In the genomic region with DNA sequence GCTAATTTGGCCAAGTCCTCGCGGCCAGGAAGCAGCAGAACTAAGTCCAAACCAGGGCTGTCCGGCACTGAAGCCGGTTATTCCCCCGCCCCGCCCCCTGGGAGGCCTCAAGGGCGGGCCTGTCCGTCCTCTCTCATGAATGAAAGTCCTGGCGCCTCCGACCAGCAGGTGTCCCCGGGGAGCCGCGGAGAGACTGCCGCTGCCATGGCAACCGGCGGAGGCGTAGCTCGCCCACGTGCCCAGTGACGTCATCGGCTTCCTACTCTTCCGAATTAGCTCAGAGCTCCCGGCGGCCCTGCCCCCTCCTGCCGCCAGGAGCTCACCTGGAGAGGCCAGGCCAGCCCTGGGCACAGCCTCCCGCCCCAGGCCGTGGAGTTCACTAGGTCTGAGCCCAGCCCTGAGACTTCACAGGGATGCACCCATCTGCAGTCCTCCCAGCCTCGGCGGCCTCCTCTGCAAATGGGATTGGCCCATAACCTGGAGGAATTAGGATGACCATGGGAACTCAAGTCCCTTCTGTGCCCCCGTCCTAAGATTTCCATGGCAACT, we compare ENCODE assay signal across 1 cellular context.
TF ChIP-seq lines count a peak whose summit lies in the region.

No MANE protein-coding gene starts in this region.

TF ChIP-seq in HepG2, 621 proteins besides CTCF, POLR2A, EP300 and RAD21 (continued from another document and continues in another):
- TF ChIP-seq, protein P1, sequence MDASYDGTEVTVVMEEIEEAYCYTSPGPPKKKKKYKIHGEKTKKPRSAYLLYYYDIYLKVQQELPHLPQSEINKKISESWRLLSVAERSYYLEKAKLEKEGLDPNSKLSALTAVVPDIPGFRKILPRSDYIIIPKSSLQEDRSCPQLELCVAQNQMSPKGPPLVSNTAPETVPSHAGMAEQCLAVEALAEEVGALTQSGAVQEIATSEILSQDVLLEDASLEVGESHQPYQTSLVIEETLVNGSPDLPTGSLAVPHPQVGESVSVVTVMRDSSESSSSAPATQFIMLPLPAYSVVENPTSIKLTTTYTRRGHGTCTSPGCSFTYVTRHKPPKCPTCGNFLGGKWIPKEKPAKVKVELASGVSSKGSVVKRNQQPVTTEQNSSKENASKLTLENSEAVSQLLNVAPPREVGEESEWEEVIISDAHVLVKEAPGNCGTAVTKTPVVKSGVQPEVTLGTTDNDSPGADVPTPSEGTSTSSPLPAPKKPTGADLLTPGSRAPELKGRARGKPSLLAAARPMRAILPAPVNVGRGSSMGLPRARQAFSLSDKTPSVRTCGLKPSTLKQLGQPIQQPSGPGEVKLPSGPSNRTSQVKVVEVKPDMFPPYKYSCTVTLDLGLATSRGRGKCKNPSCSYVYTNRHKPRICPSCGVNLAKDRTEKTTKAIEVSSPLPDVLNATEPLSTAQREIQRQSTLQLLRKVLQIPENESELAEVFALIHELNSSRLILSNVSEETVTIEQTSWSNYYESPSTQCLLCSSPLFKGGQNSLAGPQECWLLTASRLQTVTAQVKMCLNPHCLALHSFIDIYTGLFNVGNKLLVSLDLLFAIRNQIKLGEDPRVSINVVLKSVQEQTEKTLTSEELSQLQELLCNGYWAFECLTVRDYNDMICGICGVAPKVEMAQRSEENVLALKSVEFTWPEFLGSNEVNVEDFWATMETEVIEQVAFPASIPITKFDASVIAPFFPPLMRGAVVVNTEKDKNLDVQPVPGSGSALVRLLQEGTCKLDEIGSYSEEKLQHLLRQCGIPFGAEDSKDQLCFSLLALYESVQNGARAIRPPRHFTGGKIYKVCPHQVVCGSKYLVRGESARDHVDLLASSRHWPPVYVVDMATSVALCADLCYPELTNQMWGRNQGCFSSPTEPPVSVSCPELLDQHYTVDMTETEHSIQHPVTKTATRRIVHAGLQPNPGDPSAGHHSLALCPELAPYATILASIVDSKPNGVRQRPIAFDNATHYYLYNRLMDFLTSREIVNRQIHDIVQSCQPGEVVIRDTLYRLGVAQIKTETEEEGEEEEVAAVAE (CRISPR knock-in tag; IDR thresholded peaks at IDR 0.05; ENCODE audit: borderline replicate concordance), result no peak; the same call in 1 of the 2 replicates
- TF ChIP-seq, protein P2, sequence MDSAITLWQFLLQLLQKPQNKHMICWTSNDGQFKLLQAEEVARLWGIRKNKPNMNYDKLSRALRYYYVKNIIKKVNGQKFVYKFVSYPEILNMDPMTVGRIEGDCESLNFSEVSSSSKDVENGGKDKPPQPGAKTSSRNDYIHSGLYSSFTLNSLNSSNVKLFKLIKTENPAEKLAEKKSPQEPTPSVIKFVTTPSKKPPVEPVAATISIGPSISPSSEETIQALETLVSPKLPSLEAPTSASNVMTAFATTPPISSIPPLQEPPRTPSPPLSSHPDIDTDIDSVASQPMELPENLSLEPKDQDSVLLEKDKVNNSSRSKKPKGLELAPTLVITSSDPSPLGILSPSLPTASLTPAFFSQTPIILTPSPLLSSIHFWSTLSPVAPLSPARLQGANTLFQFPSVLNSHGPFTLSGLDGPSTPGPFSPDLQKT (CRISPR knock-in tag; IDR thresholded peaks at IDR 0.05; ENCODE audit: borderline replicate concordance), result no peak
- TF ChIP-seq JUN (CRISPR knock-in tag; IDR thresholded peaks at IDR 0.05), result peak; percentile 95
- TF ChIP-seq ZNF572 (CRISPR knock-in tag; IDR thresholded peaks at IDR 0.05), result no peak
- no peak for TF ChIP-seq ZIK1 (CRISPR knock-in tag; IDR thresholded peaks at IDR 0.05; ENCODE audit: borderline replicate concordance, low read depth)
- TF ChIP-seq HDAC1 (CRISPR knock-in tag; IDR thresholded peaks at IDR 0.05), result peak; percentile 85
- TF ChIP-seq ZNF775 (CRISPR knock-in tag; IDR thresholded peaks at IDR 0.05; ENCODE audit: borderline replicate concordance), result no peak
- TF ChIP-seq, protein P3, sequence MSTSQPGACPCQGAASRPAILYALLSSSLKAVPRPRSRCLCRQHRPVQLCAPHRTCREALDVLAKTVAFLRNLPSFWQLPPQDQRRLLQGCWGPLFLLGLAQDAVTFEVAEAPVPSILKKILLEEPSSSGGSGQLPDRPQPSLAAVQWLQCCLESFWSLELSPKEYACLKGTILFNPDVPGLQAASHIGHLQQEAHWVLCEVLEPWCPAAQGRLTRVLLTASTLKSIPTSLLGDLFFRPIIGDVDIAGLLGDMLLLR (CRISPR knock-in tag; IDR thresholded peaks at IDR 0.05), result no peak
- peak; percentile 71 for TF ChIP-seq HNRNPLL (IDR thresholded peaks at IDR 0.05; ENCODE audit: low read depth, low read length, poor library complexity, severe bottlenecking)
- TF ChIP-seq PITX1 (CRISPR knock-in tag; IDR thresholded peaks at IDR 0.05), result peak; percentile 86
- TF ChIP-seq, protein P4, sequence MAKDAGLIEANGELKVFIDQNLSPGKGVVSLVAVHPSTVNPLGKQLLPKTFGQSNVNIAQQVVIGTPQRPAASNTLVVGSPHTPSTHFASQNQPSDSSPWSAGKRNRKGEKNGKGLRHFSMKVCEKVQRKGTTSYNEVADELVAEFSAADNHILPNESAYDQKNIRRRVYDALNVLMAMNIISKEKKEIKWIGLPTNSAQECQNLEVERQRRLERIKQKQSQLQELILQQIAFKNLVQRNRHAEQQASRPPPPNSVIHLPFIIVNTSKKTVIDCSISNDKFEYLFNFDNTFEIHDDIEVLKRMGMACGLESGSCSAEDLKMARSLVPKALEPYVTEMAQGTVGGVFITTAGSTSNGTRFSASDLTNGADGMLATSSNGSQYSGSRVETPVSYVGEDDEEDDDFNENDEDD (CRISPR knock-in tag; IDR thresholded peaks at IDR 0.05; ENCODE audit: borderline replicate concordance), result peak; percentile 54; the same call in 1 of the 2 replicates
- peak; percentile 94 for TF ChIP-seq ZNF605 (CRISPR knock-in tag; IDR thresholded peaks at IDR 0.05)
- TF ChIP-seq ZNF850 (CRISPR knock-in tag; conservative IDR thresholded peaks at IDR 0.05), result no peak
- 0 out of 2 replicates have a peak, but pooled peaks have one; percentile 15 for TF ChIP-seq ZFP1 (CRISPR knock-in tag; IDR thresholded peaks at IDR 0.05)
- TF ChIP-seq, protein P5, sequence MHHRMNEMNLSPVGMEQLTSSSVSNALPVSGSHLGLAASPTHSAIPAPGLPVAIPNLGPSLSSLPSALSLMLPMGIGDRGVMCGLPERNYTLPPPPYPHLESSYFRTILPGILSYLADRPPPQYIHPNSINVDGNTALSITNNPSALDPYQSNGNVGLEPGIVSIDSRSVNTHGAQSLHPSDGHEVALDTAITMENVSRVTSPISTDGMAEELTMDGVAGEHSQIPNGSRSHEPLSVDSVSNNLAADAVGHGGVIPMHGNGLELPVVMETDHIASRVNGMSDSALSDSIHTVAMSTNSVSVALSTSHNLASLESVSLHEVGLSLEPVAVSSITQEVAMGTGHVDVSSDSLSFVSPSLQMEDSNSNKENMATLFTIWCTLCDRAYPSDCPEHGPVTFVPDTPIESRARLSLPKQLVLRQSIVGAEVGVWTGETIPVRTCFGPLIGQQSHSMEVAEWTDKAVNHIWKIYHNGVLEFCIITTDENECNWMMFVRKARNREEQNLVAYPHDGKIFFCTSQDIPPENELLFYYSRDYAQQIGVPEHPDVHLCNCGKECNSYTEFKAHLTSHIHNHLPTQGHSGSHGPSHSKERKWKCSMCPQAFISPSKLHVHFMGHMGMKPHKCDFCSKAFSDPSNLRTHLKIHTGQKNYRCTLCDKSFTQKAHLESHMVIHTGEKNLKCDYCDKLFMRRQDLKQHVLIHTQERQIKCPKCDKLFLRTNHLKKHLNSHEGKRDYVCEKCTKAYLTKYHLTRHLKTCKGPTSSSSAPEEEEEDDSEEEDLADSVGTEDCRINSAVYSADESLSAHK (CRISPR knock-in tag; IDR thresholded peaks at IDR 0.05; ENCODE audit: borderline replicate concordance), result no peak
- TF ChIP-seq, protein P6, sequence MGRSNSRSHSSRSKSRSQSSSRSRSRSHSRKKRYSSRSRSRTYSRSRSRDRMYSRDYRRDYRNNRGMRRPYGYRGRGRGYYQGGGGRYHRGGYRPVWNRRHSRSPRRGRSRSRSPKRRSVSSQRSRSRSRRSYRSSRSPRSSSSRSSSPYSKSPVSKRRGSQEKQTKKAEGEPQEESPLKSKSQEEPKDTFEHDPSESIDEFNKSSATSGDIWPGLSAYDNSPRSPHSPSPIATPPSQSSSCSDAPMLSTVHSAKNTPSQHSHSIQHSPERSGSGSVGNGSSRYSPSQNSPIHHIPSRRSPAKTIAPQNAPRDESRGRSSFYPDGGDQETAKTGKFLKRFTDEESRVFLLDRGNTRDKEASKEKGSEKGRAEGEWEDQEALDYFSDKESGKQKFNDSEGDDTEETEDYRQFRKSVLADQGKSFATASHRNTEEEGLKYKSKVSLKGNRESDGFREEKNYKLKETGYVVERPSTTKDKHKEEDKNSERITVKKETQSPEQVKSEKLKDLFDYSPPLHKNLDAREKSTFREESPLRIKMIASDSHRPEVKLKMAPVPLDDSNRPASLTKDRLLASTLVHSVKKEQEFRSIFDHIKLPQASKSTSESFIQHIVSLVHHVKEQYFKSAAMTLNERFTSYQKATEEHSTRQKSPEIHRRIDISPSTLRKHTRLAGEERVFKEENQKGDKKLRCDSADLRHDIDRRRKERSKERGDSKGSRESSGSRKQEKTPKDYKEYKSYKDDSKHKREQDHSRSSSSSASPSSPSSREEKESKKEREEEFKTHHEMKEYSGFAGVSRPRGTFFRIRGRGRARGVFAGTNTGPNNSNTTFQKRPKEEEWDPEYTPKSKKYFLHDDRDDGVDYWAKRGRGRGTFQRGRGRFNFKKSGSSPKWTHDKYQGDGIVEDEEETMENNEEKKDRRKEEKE (IDR thresholded peaks at IDR 0.05), result no peak
- peak; percentile 85; the same call in 1 of the 2 replicates for TF ChIP-seq ERF (CRISPR knock-in tag; IDR thresholded peaks at IDR 0.05)
- no peak for TF ChIP-seq CCDC6 (CRISPR knock-in tag; IDR thresholded peaks at IDR 0.05)
- TF ChIP-seq ZNF674 (CRISPR knock-in tag; IDR thresholded peaks at IDR 0.05; ENCODE audit: low read depth), result no peak
- TF ChIP-seq, protein P7, sequence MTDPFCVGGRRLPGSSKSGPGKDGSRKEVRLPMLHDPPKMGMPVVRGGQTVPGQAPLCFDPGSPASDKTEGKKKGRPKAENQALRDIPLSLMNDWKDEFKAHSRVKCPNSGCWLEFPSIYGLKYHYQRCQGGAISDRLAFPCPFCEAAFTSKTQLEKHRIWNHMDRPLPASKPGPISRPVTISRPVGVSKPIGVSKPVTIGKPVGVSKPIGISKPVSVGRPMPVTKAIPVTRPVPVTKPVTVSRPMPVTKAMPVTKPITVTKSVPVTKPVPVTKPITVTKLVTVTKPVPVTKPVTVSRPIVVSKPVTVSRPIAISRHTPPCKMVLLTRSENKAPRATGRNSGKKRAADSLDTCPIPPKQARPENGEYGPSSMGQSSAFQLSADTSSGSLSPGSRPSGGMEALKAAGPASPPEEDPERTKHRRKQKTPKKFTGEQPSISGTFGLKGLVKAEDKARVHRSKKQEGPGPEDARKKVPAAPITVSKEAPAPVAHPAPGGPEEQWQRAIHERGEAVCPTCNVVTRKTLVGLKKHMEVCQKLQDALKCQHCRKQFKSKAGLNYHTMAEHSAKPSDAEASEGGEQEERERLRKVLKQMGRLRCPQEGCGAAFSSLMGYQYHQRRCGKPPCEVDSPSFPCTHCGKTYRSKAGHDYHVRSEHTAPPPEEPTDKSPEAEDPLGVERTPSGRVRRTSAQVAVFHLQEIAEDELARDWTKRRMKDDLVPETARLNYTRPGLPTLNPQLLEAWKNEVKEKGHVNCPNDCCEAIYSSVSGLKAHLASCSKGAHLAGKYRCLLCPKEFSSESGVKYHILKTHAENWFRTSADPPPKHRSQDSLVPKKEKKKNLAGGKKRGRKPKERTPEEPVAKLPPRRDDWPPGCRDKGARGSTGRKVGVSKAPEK (CRISPR knock-in tag; IDR thresholded peaks at IDR 0.05; ENCODE audit: borderline replicate concordance), result no peak; the same call in 1 of the 2 replicates
- peak; percentile 93 for TF ChIP-seq ARNTL (CRISPR knock-in tag; IDR thresholded peaks at IDR 0.05)
- peak; percentile 91; the same call in 1 of the 2 replicates for TF ChIP-seq RFXAP (CRISPR knock-in tag; IDR thresholded peaks at IDR 0.05; ENCODE audit: borderline replicate concordance)
- TF ChIP-seq, protein P8, sequence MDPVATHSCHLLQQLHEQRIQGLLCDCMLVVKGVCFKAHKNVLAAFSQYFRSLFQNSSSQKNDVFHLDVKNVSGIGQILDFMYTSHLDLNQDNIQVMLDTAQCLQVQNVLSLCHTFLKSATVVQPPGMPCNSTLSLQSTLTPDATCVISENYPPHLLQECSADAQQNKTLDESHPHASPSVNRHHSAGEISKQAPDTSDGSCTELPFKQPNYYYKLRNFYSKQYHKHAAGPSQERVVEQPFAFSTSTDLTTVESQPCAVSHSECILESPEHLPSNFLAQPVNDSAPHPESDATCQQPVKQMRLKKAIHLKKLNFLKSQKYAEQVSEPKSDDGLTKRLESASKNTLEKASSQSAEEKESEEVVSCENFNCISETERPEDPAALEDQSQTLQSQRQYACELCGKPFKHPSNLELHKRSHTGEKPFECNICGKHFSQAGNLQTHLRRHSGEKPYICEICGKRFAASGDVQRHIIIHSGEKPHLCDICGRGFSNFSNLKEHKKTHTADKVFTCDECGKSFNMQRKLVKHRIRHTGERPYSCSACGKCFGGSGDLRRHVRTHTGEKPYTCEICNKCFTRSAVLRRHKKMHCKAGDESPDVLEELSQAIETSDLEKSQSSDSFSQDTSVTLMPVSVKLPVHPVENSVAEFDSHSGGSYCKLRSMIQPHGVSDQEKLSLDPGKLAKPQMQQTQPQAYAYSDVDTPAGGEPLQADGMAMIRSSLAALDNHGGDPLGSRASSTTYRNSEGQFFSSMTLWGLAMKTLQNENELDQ (CRISPR knock-in tag; IDR thresholded peaks at IDR 0.05; ENCODE audit: borderline replicate concordance), result 0 out of 2 replicates have a peak, but pooled peaks have one; percentile 29
- TF ChIP-seq RXRA (CRISPR knock-in tag; IDR thresholded peaks at IDR 0.05), result no peak
- TF ChIP-seq, protein P9, sequence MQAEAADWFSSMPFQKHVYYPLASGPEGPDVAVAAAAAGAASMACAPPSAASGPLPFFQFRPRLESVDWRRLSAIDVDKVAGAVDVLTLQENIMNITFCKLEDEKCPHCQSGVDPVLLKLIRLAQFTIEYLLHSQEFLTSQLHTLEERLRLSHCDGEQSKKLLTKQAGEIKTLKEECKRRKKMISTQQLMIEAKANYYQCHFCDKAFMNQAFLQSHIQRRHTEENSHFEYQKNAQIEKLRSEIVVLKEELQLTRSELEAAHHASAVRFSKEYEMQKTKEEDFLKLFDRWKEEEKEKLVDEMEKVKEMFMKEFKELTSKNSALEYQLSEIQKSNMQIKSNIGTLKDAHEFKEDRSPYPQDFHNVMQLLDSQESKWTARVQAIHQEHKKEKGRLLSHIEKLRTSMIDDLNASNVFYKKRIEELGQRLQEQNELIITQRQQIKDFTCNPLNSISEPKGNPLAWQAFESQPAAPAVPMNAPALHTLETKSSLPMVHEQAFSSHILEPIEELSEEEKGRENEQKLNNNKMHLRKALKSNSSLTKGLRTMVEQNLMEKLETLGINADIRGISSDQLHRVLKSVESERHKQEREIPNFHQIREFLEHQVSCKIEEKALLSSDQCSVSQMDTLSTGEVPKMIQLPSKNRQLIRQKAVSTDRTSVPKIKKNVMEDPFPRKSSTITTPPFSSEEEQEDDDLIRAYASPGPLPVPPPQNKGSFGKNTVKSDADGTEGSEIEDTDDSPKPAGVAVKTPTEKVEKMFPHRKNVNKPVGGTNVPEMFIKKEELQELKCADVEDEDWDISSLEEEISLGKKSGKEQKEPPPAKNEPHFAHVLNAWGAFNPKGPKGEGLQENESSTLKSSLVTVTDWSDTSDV (CRISPR knock-in tag; IDR thresholded peaks at IDR 0.05), result no peak
- TF ChIP-seq SP5 (CRISPR knock-in tag; IDR thresholded peaks at IDR 0.05; ENCODE audit: borderline replicate concordance, low read depth), result peak; percentile 97
- TF ChIP-seq, protein P10, sequence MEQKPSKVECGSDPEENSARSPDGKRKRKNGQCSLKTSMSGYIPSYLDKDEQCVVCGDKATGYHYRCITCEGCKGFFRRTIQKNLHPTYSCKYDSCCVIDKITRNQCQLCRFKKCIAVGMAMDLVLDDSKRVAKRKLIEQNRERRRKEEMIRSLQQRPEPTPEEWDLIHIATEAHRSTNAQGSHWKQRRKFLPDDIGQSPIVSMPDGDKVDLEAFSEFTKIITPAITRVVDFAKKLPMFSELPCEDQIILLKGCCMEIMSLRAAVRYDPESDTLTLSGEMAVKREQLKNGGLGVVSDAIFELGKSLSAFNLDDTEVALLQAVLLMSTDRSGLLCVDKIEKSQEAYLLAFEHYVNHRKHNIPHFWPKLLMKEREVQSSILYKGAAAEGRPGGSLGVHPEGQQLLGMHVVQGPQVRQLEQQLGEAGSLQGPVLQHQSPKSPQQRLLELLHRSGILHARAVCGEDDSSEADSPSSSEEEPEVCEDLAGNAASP (CRISPR knock-in tag; IDR thresholded peaks at IDR 0.05; ENCODE audit: borderline replicate concordance), result peak; percentile 80
